8 cellular contexts compared by ENCODE assay signal in genomic region chr10:29998142-29998808, GRCh38.
A peak's percentile ranks its signal among the peaks of the same experiment; 100 is the strongest.
DNase-seq lines count a peak whose midpoint lies in the region; ATAC-seq, FAIRE-seq and TF ChIP-seq lines count a peak whose summit lies in the region.

No MANE protein-coding gene starts in this region.

- TF ChIP-seq CTCF in RWPE2 (IDR thresholded peaks at IDR 0.05; ENCODE audit: poor library complexity, severe bottlenecking), result peak; percentile 97
- TF ChIP-seq CTCF in foreskin keratinocyte (conservative IDR thresholded peaks at IDR 0.05), result peak; percentile 98
- peak in 1 of 3 donors; percentile 78 for TF ChIP-seq CTCF in omental fat pad (IDR thresholded peaks at IDR 0.05)
- TF ChIP-seq CTCF in thoracic aorta (IDR thresholded peaks at IDR 0.05), result peak; percentile 98

- H3K4me3 Mint-ChIP-seq in activated T-helper 17 cell treated with anti-CD3 and anti-CD28 coated beads, Interleukin-2, amount 50 U/mL, for 72 hours, result no peak overlapping the region

- no peaks in the 10 kb centered on the region for H3K36me3 ChIP-seq in RWPE2 (ENCODE audit: low read depth)
- H3K36me3 ChIP-seq in thoracic aorta, result no peaks in the 10 kb centered on the region

- no peaks in the 10 kb centered on the region for H3K4me1 Mint-ChIP-seq in activated T-helper 17 cell treated with anti-CD3 and anti-CD28 coated beads, Interleukin-2, amount 50 U/mL, for 72 hours

- H3K27ac ChIP-seq in RWPE2 (ENCODE audit: poor library complexity, severe bottlenecking) (no peak overlapping the region), foreskin keratinocyte (no peak overlapping the region), thoracic aorta (no peak overlapping the region)

- H3K9me3 ChIP-seq in RWPE2 (ENCODE audit: severe bottlenecking) (no peaks in the 10 kb centered on the region), thoracic aorta (no peaks in the 10 kb centered on the region)

- peak; percentile 99 for FAIRE-seq in HTR-8/SVneo (lab: Jason Lieb, UNC)

- no peaks in the 10 kb centered on the region for H3K4me1 ChIP-seq in RWPE2 (ENCODE audit: insufficient read depth, poor library complexity, severe bottlenecking)
- no peaks in the 10 kb centered on the region for H3K4me1 ChIP-seq in foreskin keratinocyte
- peaks cover 26 to 41% of the 10 kb centered on the region in 2 donors for H3K4me1 ChIP-seq in thoracic aorta (ENCODE audit: control insufficient read depth in 1 of 2, low read depth in 2 of 2)

- peak; percentile 50 for DNase-seq in COLO668 (lab: John Stamatoyannopoulos, UW; ENCODE audit: unreplicated experiment)
- DNase-seq in HTR-8/SVneo (ENCODE audit: insufficient read length, low spot score), result peak; percentile 78
- no peak for DNase-seq in RWPE2 (ENCODE audit: low spot score)
- DNase-seq in foreskin keratinocyte, result peak; percentile 19 to 54
- peak; percentile 38 for DNase-seq in omental fat pad (ENCODE audit: low spot score)
- no peak for DNase-seq in thoracic aorta (ENCODE audit: low spot score)

- H3K4me3 ChIP-seq in RWPE2 (ENCODE audit: severe bottlenecking) (no peak overlapping the region), thoracic aorta (no peak overlapping the region)

- no peaks in the 10 kb centered on the region for H3K9me3 Mint-ChIP-seq in activated T-helper 17 cell treated with anti-CD3 and anti-CD28 coated beads, Interleukin-2, amount 50 U/mL, for 72 hours

- ATAC-seq in GM19455 (IDR thresholded peaks at IDR 0.05; ENCODE audit: unreplicated experiment) (peak; percentile 85), RWPE2 (ENCODE audit: low read depth) (peak; percentile 76), foreskin keratinocyte (peak; percentile 80), omental fat pad (ENCODE audit: low FRiP score) (no peak), thoracic aorta (ENCODE audit: insufficient number of reproducible peaks, low FRiP score, low read depth) (no peak)
- peak; percentile 72 for ATAC-seq in activated T-helper 17 cell treated with anti-CD3 and anti-CD28 coated beads, Interleukin-2, amount 50 U/mL, for 72 hours (replicated peaks)

- H3K27me3 Mint-ChIP-seq in activated T-helper 17 cell treated with anti-CD3 and anti-CD28 coated beads, Interleukin-2, amount 50 U/mL, for 72 hours, result peaks cover 38% of the 10 kb centered on the region

- H3K27me3 ChIP-seq in RWPE2 (ENCODE audit: insufficient read depth, poor library complexity, severe bottlenecking) (no peaks in the 10 kb centered on the region), foreskin keratinocyte (no peaks in the 10 kb centered on the region), thoracic aorta (replicated peaks; ENCODE audit: insufficient read depth) (no peaks in the 10 kb centered on the region)

- no peaks in the 10 kb centered on the region for H3K36me3 Mint-ChIP-seq in activated T-helper 17 cell treated with anti-CD3 and anti-CD28 coated beads, Interleukin-2, amount 50 U/mL, for 72 hours (ENCODE audit: low read depth)

- no peak overlapping the region for H3K27ac Mint-ChIP-seq in activated T-helper 17 cell treated with anti-CD3 and anti-CD28 coated beads, Interleukin-2, amount 50 U/mL, for 72 hours

Comparison
In these comparisons a context has a peak if more than half of its experiments do, and no peak if none do; other contexts are left out.
1. DNase-seq: peak in COLO668 (single experiment), HTR-8/SVneo (single experiment), foreskin keratinocyte (2 of 2) and omental fat pad (single experiment); none in RWPE2 (single experiment) and thoracic aorta (single experiment).
2. ATAC-seq: peak in GM19455 (single experiment), RWPE2 (single experiment), activated T-helper 17 cell treated with anti-CD3 and anti-CD28 coated beads, Interleukin-2, amount 50 U/mL, for 72 hours (single experiment) and foreskin keratinocyte (single experiment); none in omental fat pad (single experiment) and thoracic aorta (single experiment).